Comparison of ENCODE assay signal across 1 cellular context in genomic region chr3:156819842-156820686, GRCh38.
TF ChIP-seq lines count a peak whose summit lies in the region.

No MANE protein-coding gene starts in this region.

TF ChIP-seq in HCT116, 20 proteins besides CTCF, POLR2A, EP300 and RAD21 (continued from another document):
- no peak for TF ChIP-seq REST (IDR thresholded peaks at IDR 0.05; ENCODE audit: low read depth)
- no peak for TF ChIP-seq TCF7L2 (IDR thresholded peaks at IDR 0.05; ENCODE audit: borderline replicate concordance, extremely low read depth, insufficient read depth, insufficient read length)
- TF ChIP-seq EZH2phosphoT487 (IDR thresholded peaks at IDR 0.05; ENCODE audit: borderline replicate concordance), result no peak
- no peak for TF ChIP-seq MAX (IDR thresholded peaks at IDR 0.05)
- no peak for TF ChIP-seq EGR1 (IDR thresholded peaks at IDR 0.05; ENCODE audit: low read depth)
TF ChIP-seq in HCT116: peak in this region for 0.
